In the genomic region with DNA sequence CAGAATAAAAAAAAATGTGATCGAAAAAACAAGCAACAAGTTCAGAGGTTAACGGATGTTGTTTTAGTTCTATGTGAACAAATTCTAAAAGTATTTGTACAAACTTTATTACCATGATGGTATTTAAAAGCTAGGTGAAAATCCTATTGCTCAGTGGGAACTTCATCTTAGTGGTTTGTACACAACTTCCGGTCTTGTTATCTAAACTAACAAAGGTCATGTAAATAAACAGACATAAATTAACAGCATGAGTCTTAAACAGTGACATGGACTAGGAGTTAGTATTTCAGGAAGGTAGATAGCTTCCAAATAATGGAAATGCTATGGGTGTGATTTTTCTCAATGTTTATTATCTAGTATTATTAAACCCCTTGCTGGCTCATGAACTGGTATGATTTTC, we compare ENCODE assay signal across 26 cellular contexts.
DNase-seq lines count a peak whose midpoint lies in the region; ATAC-seq and TF ChIP-seq lines count a peak whose summit lies in the region.
"Had no signal": no experiment of that assay in that cellular context is flagged by ENCODE, and none has a peak within 500 bp of the region (broad histone marks: within the 10 kb centered on the region; RNA-seq: fewer than 3 reads in every experiment).

No MANE protein-coding gene starts in this region.

- H3K36me3 ChIP-seq in mammary epithelial cell (ENCODE audit: insufficient read depth, low read length): no peaks in the 10 kb centered on the region
- H3K36me3 ChIP-seq in PC-3 (ENCODE audit: low read depth, low read length): no peaks in the 10 kb centered on the region
- H3K36me3 ChIP-seq: colonic mucosa, heart left ventricle, MG63, stomach, transverse colon had no signal

- no peaks in the 10 kb centered on the region for H3K27me3 ChIP-seq in mammary epithelial cell (ENCODE audit: insufficient read depth, low read length)
- H3K27me3 ChIP-seq in PC-3 (ENCODE audit: low read length): no peaks in the 10 kb centered on the region
- H3K27me3 ChIP-seq: colonic mucosa, MG63, stomach had no signal

- H3K79me2 ChIP-seq in mammary epithelial cell (ENCODE audit: insufficient read depth, low read length) (no peaks in the 10 kb centered on the region), PC-3 (ENCODE audit: low read length) (no peaks in the 10 kb centered on the region)

- H3K4me3 ChIP-seq in mammary epithelial cell (replicated peaks in 1 of 3; ENCODE audit: insufficient read depth in 1 of 3, low read depth in 2 of 3, low read length in 3 of 3): no peak overlapping the region
- peak overlapping the region; percentile 45; the same call in 1 of the 2 replicates for H3K4me3 ChIP-seq in PC-3 (ENCODE audit: low read length)
- H3K4me3 ChIP-seq in fibroblast of villous mesenchyme (ENCODE audit: low read depth, low read length): no peak overlapping the region
- H3K4me3 ChIP-seq: colonic mucosa, heart left ventricle, MG63, stomach, transverse colon had no signal

- in situ Hi-C loops in mammary epithelial cell (cut with MboI; ENCODE audit: low sequenced_read_pairs in 2 of 2): loop anchor here (10.0 kb wide), 1 partner anchor 424 kb away; the partner anchor contains the start of gene DNAJC1 (in 2 of the 2)

- no peak overlapping the region for H3K4me2 ChIP-seq in mammary epithelial cell (ENCODE audit: insufficient read depth, low read depth, low read length)
- H3K4me2 ChIP-seq in PC-3 (ENCODE audit: low read length): peak overlapping the region; percentile 84

- H3K4me3 Mint-ChIP-seq in MCF 10A (ENCODE audit: unreplicated experiment): no peak overlapping the region
- H3K4me3 Mint-ChIP-seq: activated B cell treated with CpG ODN at 0.5 μM for 24 hours; activated CD4-positive, alpha-beta memory T cell treated with anti-CD3 and anti-CD28 coated beads for 36 hours; activated naive CD8-positive, alpha-beta T cell treated with anti-CD3 and anti-CD28 coated beads, Interleukin-2, amount 50 U/mL, for 24 hours; B cell; naive thymus-derived CD8-positive, alpha-beta T cell had no signal

- DNase-seq in MCF 10A (ENCODE audit: unreplicated experiment) (no peak), mammary epithelial cell (no peak), PC-3 (peak; percentile 48), fibroblast of villous mesenchyme (ENCODE audit: low read depth) (peak; percentile 77), iPS-NIHi7 (ENCODE audit: extremely low spot score) (no peak)
- DNase-seq: 8988T; activated B cell treated with CpG ODN at 0.5 μM for 24 hours; activated CD4-positive, alpha-beta memory T cell treated with anti-CD3 and anti-CD28 coated beads for 36 hours; activated effector memory CD4-positive, alpha-beta T cell treated with Interleukin-2 at 50 U/mL for 16 hours; activated naive CD8-positive, alpha-beta T cell treated with anti-CD3 and anti-CD28 coated beads, Interleukin-2, amount 50 U/mL, for 24 hours; colonic mucosa; GDM1; heart left ventricle; MG63; naive thymus-derived CD8-positive, alpha-beta T cell; NCI-H1436; NCI-H526 treated with DMSO at 0.1 percent for 48 hours; retina; stomach; T1000; transverse colon had no signal

- H3K9ac ChIP-seq in mammary epithelial cell (ENCODE audit: insufficient read depth, low read length) (no peak overlapping the region), PC-3 (ENCODE audit: low read length) (peak overlapping the region; percentile 60)

- H4K20me1 ChIP-seq in mammary epithelial cell (ENCODE audit: insufficient read depth, low read length): no peaks in the 10 kb centered on the region
- H4K20me1 ChIP-seq in PC-3 (ENCODE audit: low read length): no peaks in the 10 kb centered on the region

- no peaks in the 10 kb centered on the region for H3K9me2 ChIP-seq in PC-3 (replicated peaks; ENCODE audit: low read length)

- TF ChIP-seq CTCF in MCF 10A (IDR thresholded peaks at IDR 0.05; ENCODE audit: unreplicated experiment) (no peak), mammary epithelial cell (conservative IDR thresholded peaks at IDR 0.05 in 1 of 2, IDR thresholded peaks at IDR 0.05 in 1 of 2; ENCODE audit: extremely low read depth in 1 of 2, insufficient read depth in 1 of 2, low read depth in 1 of 2, low read length in 2 of 2) (no peak), PC-3 (conservative IDR thresholded peaks at IDR 0.05; ENCODE audit: low read depth, low read length) (no peak), fibroblast of villous mesenchyme (IDR thresholded peaks at IDR 0.05; ENCODE audit: insufficient read depth, low read depth, low read length) (no peak)

- no peaks in the 10 kb centered on the region for H3K27me3 Mint-ChIP-seq in MCF 10A (ENCODE audit: insufficient read depth, unreplicated experiment)

- intact Hi-C loops in MCF 10A (cut with micrococcal nuclease): loop anchor here (5.0 to 10.0 kb wide), 5 partner anchors 112 to 558 kb away; partner anchors contain the start of genes COMMD3, DNAJC1 and PIP4K2A
- intact Hi-C loops in mammary epithelial cell (cut with micrococcal nuclease): loop anchor here (2.0 to 10.0 kb wide), 6 partner anchors 56 to 904 kb away; partner anchors contain the start of genes DNAJC1 and SKIDA1
- intact Hi-C loops in PC-3 (cut with micrococcal nuclease): loop anchor here (2.0 to 5.0 kb wide), 5 partner anchors 87 to 558 kb away; partner anchors contain the start of gene COMMD3

- H3K9me3 ChIP-seq in mammary epithelial cell (replicated peaks; ENCODE audit: insufficient read depth, low read length) (no peaks in the 10 kb centered on the region), PC-3 (ENCODE audit: low read length) (no peaks in the 10 kb centered on the region)
- H3K9me3 ChIP-seq: colonic mucosa, heart left ventricle, MG63, stomach, transverse colon had no signal

- peaks cover 47% of the 10 kb centered on the region for H3K4me1 Mint-ChIP-seq in MCF 10A (ENCODE audit: insufficient read depth, unreplicated experiment)
- H3K4me1 Mint-ChIP-seq: naive thymus-derived CD8-positive, alpha-beta T cell had no signal

- no peaks in the 10 kb centered on the region for H3K9me3 Mint-ChIP-seq in MCF 10A (ENCODE audit: unreplicated experiment)
- H3K9me3 Mint-ChIP-seq: activated B cell treated with CpG ODN at 0.5 μM for 24 hours; activated CD4-positive, alpha-beta memory T cell treated with anti-CD3 and anti-CD28 coated beads for 36 hours; activated naive CD8-positive, alpha-beta T cell treated with anti-CD3 and anti-CD28 coated beads, Interleukin-2, amount 50 U/mL, for 24 hours; naive thymus-derived CD8-positive, alpha-beta T cell had no signal

- ATAC-seq in PC-3 (no peak; the same call in 1 of the 2 replicates), GM19463 (IDR thresholded peaks at IDR 0.05; ENCODE audit: unreplicated experiment) (no peak), GM18870 (IDR thresholded peaks at IDR 0.05; ENCODE audit: unreplicated experiment) (no peak), HG02642 (IDR thresholded peaks at IDR 0.05; ENCODE audit: poor library complexity, unreplicated experiment) (no peak)
- ATAC-seq: heart left ventricle; naive thymus-derived CD8-positive, alpha-beta T cell had no signal

- H2AFZ ChIP-seq in mammary epithelial cell (ENCODE audit: low read depth, low read length): no peak overlapping the region
- 0 out of 2 replicates have a peak overlapping the region, but pooled peaks have one; percentile 22 for H2AFZ ChIP-seq in PC-3 (ENCODE audit: low read length)

- CTCF ChIA-PET in MCF 10A (lab: Yijun Ruan, JAX): interaction anchor here (0.7 to 1.8 kb wide), 5 partner anchors 12 to 560 kb away, joined by 3 to 4 read pairs (median 4); no protein-coding TSS in a partner anchor
- CTCF ChIA-PET in mammary epithelial cell (lab: Charles Lee; ENCODE audit: low non-redundant PET): no interaction called here
- CTCF ChIA-PET in PC-3 (lab: Charles Lee): interaction anchor here (0.6 kb wide), 1 partner anchor 278 kb away, joined by 3 read pairs; no protein-coding TSS in a partner anchor

- dilution Hi-C loops in mammary epithelial cell (cut with HindIII; ENCODE audit: low sequenced_read_pairs): no loop called here

- H3K4me1 ChIP-seq in mammary epithelial cell (ENCODE audit: insufficient read depth, low read length): peaks cover 33% of the 10 kb centered on the region
- peaks cover 54% of the 10 kb centered on the region for H3K4me1 ChIP-seq in PC-3 (ENCODE audit: insufficient read depth, low read length)
- H3K4me1 ChIP-seq: colonic mucosa had no signal

- peak overlapping the region; percentile 71 for H3K27ac Mint-ChIP-seq in MCF 10A (ENCODE audit: low read depth, unreplicated experiment)
- H3K27ac Mint-ChIP-seq: activated B cell treated with CpG ODN at 0.5 μM for 24 hours; activated CD4-positive, alpha-beta memory T cell treated with anti-CD3 and anti-CD28 coated beads for 36 hours; activated naive CD8-positive, alpha-beta T cell treated with anti-CD3 and anti-CD28 coated beads, Interleukin-2, amount 50 U/mL, for 24 hours; B cell; naive thymus-derived CD8-positive, alpha-beta T cell had no signal

- POLR2A ChIA-PET in MCF 10A (lab: Yijun Ruan, JAX) (interaction anchor here (1.0 to 2.3 kb wide), 7 partner anchors 11 to 425 kb away, joined by 3 to 11 read pairs (median 5); partner anchors contain the start of genes COMMD3 and DNAJC1), PC-3 (lab: Charles Lee; ENCODE audit: unreplicated experiment) (interaction anchor here (0.6 to 1.0 kb wide), 2 partner anchors 88 to 89 kb away, joined by 5 to 7 read pairs; no protein-coding TSS in a partner anchor)

- H3F3A ChIP-seq in PC-3 (ENCODE audit: low read length, unreplicated experiment): peaks cover 18% of the 10 kb centered on the region

- BruUV-seq in MCF 10A (replicated peaks; lab: Mats Ljungman, UMichigan) (no TSS peak), mammary epithelial cell (replicated peaks; lab: Mats Ljungman, UMichigan) (no TSS peak), PC-3 (replicated peaks; lab: Mats Ljungman, UMichigan) (no TSS peak)

- 94% methylated on average over 3 of the region's 3 CpGs for WGBS in mammary epithelial cell (ENCODE audit: low coverage, missing lambda C conversion rate)

- H3K36me3 Mint-ChIP-seq in MCF 10A (ENCODE audit: insufficient read depth, unreplicated experiment): no peaks in the 10 kb centered on the region
- H3K36me3 Mint-ChIP-seq: activated CD4-positive, alpha-beta memory T cell treated with anti-CD3 and anti-CD28 coated beads for 36 hours; brain; naive thymus-derived CD8-positive, alpha-beta T cell had no signal

- no peak overlapping the region for H3K27ac ChIP-seq in mammary epithelial cell (ENCODE audit: insufficient read depth, low read depth, low read length)
- peak overlapping the region; percentile 95 for H3K27ac ChIP-seq in PC-3 (ENCODE audit: low read length)
- H3K27ac ChIP-seq: colonic mucosa, heart left ventricle, stomach, transverse colon had no signal

Comparison
In these comparisons a context has a peak if more than half of its experiments do, and no peak if none do; other contexts are left out.
1. DNase-seq: peak in PC-3 (single experiment) and fibroblast of villous mesenchyme (single experiment); none in MCF 10A (single experiment), mammary epithelial cell (single experiment) and iPS-NIHi7 (single experiment).